ENCODE assay signal across 8 cellular contexts in the genomic region with DNA sequence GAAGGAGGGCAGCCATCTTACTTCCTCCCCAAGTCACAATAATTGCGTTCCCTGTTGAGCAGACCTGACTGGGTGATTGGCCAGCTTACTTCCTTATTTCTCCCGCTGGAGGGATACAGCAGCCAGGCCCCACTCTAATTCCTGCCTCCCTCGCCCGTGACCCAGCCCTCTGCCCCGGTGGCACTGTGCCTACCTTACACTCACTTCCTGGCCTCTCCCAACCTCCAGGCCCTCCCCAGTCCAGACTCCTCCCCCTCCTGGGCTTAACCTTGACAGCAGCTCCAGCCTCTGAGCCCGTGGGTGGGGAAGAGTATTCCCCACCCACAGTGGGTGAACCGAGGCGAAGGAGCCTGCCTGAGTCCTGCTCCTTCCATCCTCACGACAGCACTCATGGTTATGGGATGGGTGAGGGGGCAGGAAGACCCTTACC. TPM values are rescaled to one million over a fixed set of nuclear protein-coding genes. Genes with fewer than 3 reads are reported as not detected.
DNase-seq lines count a peak whose midpoint lies in the region; TF ChIP-seq lines count a peak whose summit lies in the region.

No MANE protein-coding gene starts in this region.

- no peak for TF ChIP-seq CTCF in right atrium auricular region (IDR thresholded peaks at IDR 0.05)

- H3K27me3 Mint-ChIP-seq in activated T-cell treated with anti-CD3 and anti-CD28 coated beads, Interleukin-2, amount 50 U/mL, for 24 hours: no peaks in the 10 kb centered on the region

- H3K27me3 ChIP-seq in right atrium auricular region: no peaks in the 10 kb centered on the region
- no peaks in the 10 kb centered on the region for H3K27me3 ChIP-seq in thymus (ENCODE audit: control insufficient read depth, insufficient read depth)

- WGBS in thymus: 74% methylated on average over 9 of the region's 9 CpGs

- peaks cover 71% of the 10 kb centered on the region for H3K36me3 Mint-ChIP-seq in activated T-cell treated with anti-CD3 and anti-CD28 coated beads, Interleukin-2, amount 50 U/mL, for 24 hours (ENCODE audit: low read depth)

- DNase-seq in activated T-cell treated with anti-CD3 and anti-CD28 coated beads, Interleukin-2, amount 50 U/mL, for 24 hours: no peak
- no peak for DNase-seq in activated T-cell treated with anti-CD3 and anti-CD28 coated beads, Interleukin-2, amount 50 U/mL, for 1 hour
- DNase-seq in activated CD4-positive, alpha-beta T cell treated with anti-CD3 and anti-CD28 coated beads, Interleukin-2, amount 50 U/mL, for 4 hours: peak; percentile 44 to 65
- peak; percentile 68 for DNase-seq in right atrium auricular region (ENCODE audit: low spot score)
- no peak for DNase-seq in NCI-H1092 (lab: John Stamatoyannopoulos, UW)
- DNase-seq in superior temporal gyrus (ENCODE audit: extremely low spot score): no peak
- DNase-seq in NCI-H1436 (lab: John Stamatoyannopoulos, UW): no peak

- no peak overlapping the region for H3K4me3 ChIP-seq in right atrium auricular region
- no peak overlapping the region for H3K4me3 ChIP-seq in thymus (ENCODE audit: low read length)

- peak overlapping the region; percentile 98 for H3K27ac Mint-ChIP-seq in activated T-cell treated with anti-CD3 and anti-CD28 coated beads, Interleukin-2, amount 50 U/mL, for 24 hours

- H3K4me1 ChIP-seq in right atrium auricular region: peaks cover 0 to 40% of the 10 kb centered on the region in 2 donors
- peaks cover 12% of the 10 kb centered on the region for H3K4me1 ChIP-seq in thymus (ENCODE audit: control insufficient read depth, insufficient read depth, low read length)

- H3K4me1 Mint-ChIP-seq in activated T-cell treated with anti-CD3 and anti-CD28 coated beads, Interleukin-2, amount 50 U/mL, for 24 hours (ENCODE audit: low read depth): peaks cover 35% of the 10 kb centered on the region

- H3K4me3 Mint-ChIP-seq in activated T-cell treated with anti-CD3 and anti-CD28 coated beads, Interleukin-2, amount 50 U/mL, for 24 hours: peak overlapping the region; percentile 94

- no peaks in the 10 kb centered on the region for H3K9me3 Mint-ChIP-seq in activated T-cell treated with anti-CD3 and anti-CD28 coated beads, Interleukin-2, amount 50 U/mL, for 24 hours

- H3K9me3 ChIP-seq in right atrium auricular region (no peaks in the 10 kb centered on the region), thymus (ENCODE audit: control insufficient read depth) (no peaks in the 10 kb centered on the region)

- H3K36me3 ChIP-seq in right atrium auricular region (peaks cover 41% of the 10 kb centered on the region), thymus (ENCODE audit: control insufficient read depth, insufficient read depth) (peaks cover 38% of the 10 kb centered on the region)

- H3K27ac ChIP-seq in right atrium auricular region (peak overlapping the region; percentile 53 to 57), thymus (ENCODE audit: low read depth) (peak overlapping the region; percentile 42)

RNA-seq across cellular contexts. Expression of a gene that starts 3.0 kb away (rescaled TPM):
- total RNA-seq in right atrium auricular region: 1 to 10 TPM; 6.5 to 8.6 TPM
- 25.6 TPM for polyA plus RNA-seq in thymus

RNA-seq across cellular contexts. Expression of a gene that starts 44.0 kb away (rescaled TPM):
- 10 to 100 TPM in 1 of 2 donors, 1 to 10 TPM in 1; 6.2 to 17.7 TPM for total RNA-seq in right atrium auricular region
- 19.5 TPM for polyA plus RNA-seq in thymus

Comparison
In these comparisons a context has a peak if more than half of its experiments do, and no peak if none do; other contexts are left out.
1. DNase-seq: peak in activated CD4-positive, alpha-beta T cell treated with anti-CD3 and anti-CD28 coated beads, Interleukin-2, amount 50 U/mL, for 4 hours (2 of 2) and right atrium auricular region (single experiment); none in activated T-cell treated with anti-CD3 and anti-CD28 coated beads, Interleukin-2, amount 50 U/mL, for 24 hours (single experiment), activated T-cell treated with anti-CD3 and anti-CD28 coated beads, Interleukin-2, amount 50 U/mL, for 1 hour (single experiment), NCI-H1092 (single experiment), superior temporal gyrus (single experiment) and NCI-H1436 (single experiment).